ENCODE assay signal across 13 cellular contexts in the genomic region with DNA sequence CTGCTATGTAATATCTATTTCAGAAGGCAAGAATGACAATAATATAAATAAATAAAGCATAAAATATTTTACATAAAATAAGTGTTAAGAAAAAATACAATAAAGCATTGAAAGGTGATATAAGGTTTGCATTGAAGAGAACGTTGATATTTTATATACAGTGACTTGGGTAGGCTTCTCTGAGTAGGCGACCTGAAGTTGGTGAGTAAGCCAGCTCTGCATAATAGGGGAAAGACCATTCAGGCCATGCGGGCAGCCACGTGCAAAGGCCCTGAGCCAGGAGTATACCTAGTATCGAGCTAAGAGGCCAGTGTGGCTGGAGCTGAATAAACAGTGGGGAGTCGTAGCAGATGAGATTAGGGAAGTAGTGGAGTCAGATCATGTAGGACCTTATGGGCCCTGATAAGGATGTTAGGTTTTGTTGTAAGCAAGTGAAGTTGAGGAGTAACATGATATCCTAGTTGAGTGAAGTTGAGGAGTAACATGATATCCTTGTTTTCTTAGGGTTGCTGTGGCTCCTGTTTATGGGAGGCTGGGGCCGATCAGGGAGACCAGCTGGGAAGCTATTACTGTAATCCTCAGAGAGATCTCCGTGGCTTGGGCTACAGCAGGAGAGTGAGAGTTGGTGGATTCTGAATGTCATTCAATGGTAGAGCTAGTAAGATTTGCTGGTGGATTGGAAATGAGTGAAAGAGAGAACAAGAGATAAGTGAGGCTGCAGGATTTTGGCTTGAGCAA.
DNase-seq lines count a peak whose midpoint lies in the region; ATAC-seq and TF ChIP-seq lines count a peak whose summit lies in the region.
"Had no signal": no experiment of that assay in that cellular context is flagged by ENCODE, and none has a peak within 500 bp of the region (broad histone marks: within the 10 kb centered on the region; RNA-seq: fewer than 3 reads in every experiment).

No MANE protein-coding gene starts in this region.

- no peaks in the 10 kb centered on the region for H3K9me3 ChIP-seq in iPS-18a (ENCODE audit: control insufficient read depth, low read depth, low read length)
- H3K9me3 ChIP-seq: neutrophil, Peyer's patch had no signal

- no peak overlapping the region for H3K4me3 ChIP-seq in iPS-18a (ENCODE audit: low read length)
- H3K4me3 ChIP-seq: Peyer's patch had no signal

- ATAC-seq in HG03280 (IDR thresholded peaks at IDR 0.05; ENCODE audit: unreplicated experiment) (no peak), HG02840 (IDR thresholded peaks at IDR 0.05; ENCODE audit: low FRiP score, unreplicated experiment) (no peak)
- ATAC-seq: activated T-cell treated with anti-CD3 and anti-CD28 coated beads, Interleukin-2, amount 50 U/mL, for 72 hours had no signal

- no peak for TF ChIP-seq CTCF in AG09319 (IDR thresholded peaks at IDR 0.05; ENCODE audit: low read depth, low read length)

- DNase-seq in AG09319 (ENCODE audit: extremely low read depth, low read depth) = peak; percentile 1
- peak; percentile 74 for DNase-seq in HK-2 (ENCODE audit: unreplicated experiment)
- peak; percentile 42 for DNase-seq in T1000 (lab: John Stamatoyannopoulos, UW)
- DNase-seq in NOMO-1 treated with DMSO at 0.1 percent for 48 hours (lab: John Stamatoyannopoulos, UW; ENCODE audit: unreplicated experiment) = no peak
- DNase-seq in NCI-H128 (lab: John Stamatoyannopoulos, UW; ENCODE audit: unreplicated experiment) = no peak
- DNase-seq: activated T-cell treated with anti-CD3 and anti-CD28 coated beads, Interleukin-2, amount 50 U/mL, for 72 hours; NCI-H1092 treated with DMSO at 0.1 percent for 48 hours; Peyer's patch had no signal

- H3K9ac ChIP-seq in iPS-18a (ENCODE audit: low read length) = no peak overlapping the region

- H3K4me1 ChIP-seq in iPS-18a (ENCODE audit: control insufficient read depth, low read depth, low read length) = peaks cover 10% of the 10 kb centered on the region
- H3K4me1 ChIP-seq: Peyer's patch had no signal

- no peaks in the 10 kb centered on the region for H3K36me3 ChIP-seq in iPS-18a (ENCODE audit: control insufficient read depth, low read depth, low read length)
- H3K36me3 ChIP-seq: neutrophil, Peyer's patch had no signal

- no peaks in the 10 kb centered on the region for H3K27me3 ChIP-seq in iPS-18a (ENCODE audit: control insufficient read depth, insufficient read depth, low read length)
- H3K27me3 ChIP-seq: neutrophil, Peyer's patch had no signal

- H3K27ac ChIP-seq in iPS-18a (ENCODE audit: low read length) = peak overlapping the region; percentile 22
- H3K27ac ChIP-seq: epithelial cell of prostate, neutrophil, Peyer's patch had no signal

Comparison
In these comparisons a context has a peak if more than half of its experiments do, and no peak if none do; other contexts are left out.
1. DNase-seq: peak in AG09319 (single experiment), HK-2 (single experiment) and T1000 (single experiment); none in NOMO-1 treated with DMSO at 0.1 percent for 48 hours (single experiment) and NCI-H128 (single experiment).